ENCODE assay signal across 8 cellular contexts in the genomic region with DNA sequence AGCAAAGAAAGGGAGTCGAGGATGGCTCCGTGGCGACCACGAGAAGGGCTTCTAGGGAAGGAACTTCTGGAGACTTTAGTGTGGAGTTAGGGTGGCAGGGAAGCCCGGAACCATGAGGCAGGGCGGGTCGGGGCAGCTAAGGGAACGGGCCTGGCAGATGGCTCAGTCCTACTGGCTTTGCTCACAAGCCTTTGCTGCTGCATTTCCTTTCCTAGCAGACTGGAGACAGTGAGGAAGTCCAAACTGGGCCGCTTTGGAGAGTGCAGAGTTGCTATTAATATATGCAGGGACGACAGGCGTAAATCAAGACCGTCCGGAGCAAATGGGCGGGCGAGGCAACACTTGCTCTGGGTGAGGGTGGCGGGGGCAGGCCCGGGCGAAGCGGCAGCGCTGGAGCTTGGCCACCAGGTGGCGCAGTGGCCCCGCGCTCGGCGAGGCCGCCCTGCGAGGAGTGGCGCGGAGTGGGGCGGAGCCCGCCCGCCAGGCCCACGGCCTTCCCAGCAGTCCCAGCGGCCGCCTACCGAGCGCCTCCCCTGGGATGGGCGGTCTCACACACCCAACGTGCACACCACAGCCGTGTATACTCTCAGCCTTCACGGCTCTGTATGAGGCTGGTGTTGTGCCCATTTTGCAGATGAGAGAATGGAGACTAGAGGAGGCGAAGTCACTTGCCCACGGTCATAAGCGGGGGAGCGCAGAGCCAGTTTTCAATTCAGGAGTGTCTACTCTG. TPM values are rescaled to one million over a fixed set of nuclear protein-coding genes. Genes with fewer than 3 reads are reported as not detected.
A peak's percentile ranks its signal among the peaks of the same experiment; 100 is the strongest.
DNase-seq lines count a peak whose midpoint lies in the region; ATAC-seq and FAIRE-seq lines count a peak whose summit lies in the region.

No MANE protein-coding gene starts in this region.

- POLR2A ChIA-PET in activated CD4-positive, alpha-beta memory T cell treated with anti-CD3 and anti-CD28 coated beads, Interleukin-2, amount 10 ng/mL, durations not matched to agents 7 days and 5 days (lab: Charles Lee), result interaction anchor here (0.7 to 1.6 kb wide), 4 partner anchors 18 to 161 kb away, joined by 3 to 15 read pairs (median 3); no protein-coding TSS in a partner anchor

- CTCF ChIA-PET in activated CD4-positive, alpha-beta memory T cell treated with anti-CD3 and anti-CD28 coated beads, Interleukin-2, amount 10 ng/mL, durations not matched to agents 7 days and 5 days (lab: Charles Lee), result interaction anchor here (0.6 to 3.6 kb wide), 10 partner anchors 34 to 239 kb away, joined by 3 to 57 read pairs (median 3); no protein-coding TSS in a partner anchor

- no peaks in the 10 kb centered on the region for H3K9me3 Mint-ChIP-seq in CD4-positive, CD25-positive, alpha-beta regulatory T cell
- H3K9me3 Mint-ChIP-seq in activated CD4-positive, alpha-beta memory T cell treated with anti-CD3 and anti-CD28 coated beads, Interleukin-2, amount 10 ng/mL, durations not matched to agents 7 days and 5 days, result no peaks in the 10 kb centered on the region

- no peaks in the 10 kb centered on the region for H3K9me3 ChIP-seq in CD4-positive, CD25-positive, alpha-beta regulatory T cell (ENCODE audit: control insufficient read depth in 2 of 2, low read length in 2 of 2)
- no peaks in the 10 kb centered on the region for H3K9me3 ChIP-seq in duodenal mucosa (ENCODE audit: control insufficient read depth in 1 of 2, low read length in 2 of 2)

- peak overlapping the region; percentile 85 to 93 (median 92) for H3K27ac Mint-ChIP-seq in CD4-positive, CD25-positive, alpha-beta regulatory T cell
- H3K27ac Mint-ChIP-seq in activated CD4-positive, alpha-beta memory T cell treated with anti-CD3 and anti-CD28 coated beads, Interleukin-2, amount 10 ng/mL, durations not matched to agents 7 days and 5 days, result peak overlapping the region; percentile 79

- H3K27me3 Mint-ChIP-seq in CD4-positive, CD25-positive, alpha-beta regulatory T cell, result no peaks in the 10 kb centered on the region
- H3K27me3 Mint-ChIP-seq in activated CD4-positive, alpha-beta memory T cell treated with anti-CD3 and anti-CD28 coated beads, Interleukin-2, amount 10 ng/mL, durations not matched to agents 7 days and 5 days, result no peaks in the 10 kb centered on the region

- H3K4me3 ChIP-seq in CD4-positive, CD25-positive, alpha-beta regulatory T cell (ENCODE audit: low read depth, low read length), result peak overlapping the region; percentile 82
- H3K4me3 ChIP-seq in duodenal mucosa (ENCODE audit: low read depth in 1 of 2, low read length in 2 of 2), result peak overlapping the region; percentile 80 to 96

- H3K4me1 Mint-ChIP-seq in CD4-positive, CD25-positive, alpha-beta regulatory T cell, result peaks cover 11 to 30% (median 12%) of the 10 kb centered on the region in 4 donors
- peaks cover 18% of the 10 kb centered on the region for H3K4me1 Mint-ChIP-seq in activated CD4-positive, alpha-beta memory T cell treated with anti-CD3 and anti-CD28 coated beads, Interleukin-2, amount 10 ng/mL, durations not matched to agents 7 days and 5 days

- H3K36me3 ChIP-seq in CD4-positive, CD25-positive, alpha-beta regulatory T cell (ENCODE audit: control insufficient read depth, insufficient read depth, low read length), result no peaks in the 10 kb centered on the region
- H3K36me3 ChIP-seq in duodenal mucosa (ENCODE audit: control insufficient read depth in 1 of 2, insufficient read depth in 2 of 2, low read length in 2 of 2), result no peaks in the 10 kb centered on the region

- peak overlapping the region; percentile 80 for H3K27ac ChIP-seq in CD4-positive, CD25-positive, alpha-beta regulatory T cell (ENCODE audit: insufficient read depth, low read length, poor library complexity, severe bottlenecking)
- H3K27ac ChIP-seq in duodenal mucosa (ENCODE audit: low read depth, low read length), result peak overlapping the region; percentile 73

- no peaks in the 10 kb centered on the region for H3K36me3 Mint-ChIP-seq in CD4-positive, CD25-positive, alpha-beta regulatory T cell
- H3K36me3 Mint-ChIP-seq in activated CD4-positive, alpha-beta memory T cell treated with anti-CD3 and anti-CD28 coated beads, Interleukin-2, amount 10 ng/mL, durations not matched to agents 7 days and 5 days (ENCODE audit: low read depth), result no peaks in the 10 kb centered on the region

- H3K4me1 ChIP-seq in CD4-positive, CD25-positive, alpha-beta regulatory T cell (ENCODE audit: control insufficient read depth, insufficient read depth, low read length, poor library complexity, severe bottlenecking), result peaks cover 26% of the 10 kb centered on the region
- peaks cover 9 to 21% of the 10 kb centered on the region in 2 donors for H3K4me1 ChIP-seq in duodenal mucosa (ENCODE audit: control insufficient read depth in 1 of 2, insufficient read depth in 2 of 2, low read length in 2 of 2)

- no peaks in the 10 kb centered on the region for H3K27me3 ChIP-seq in CD4-positive, CD25-positive, alpha-beta regulatory T cell (ENCODE audit: control insufficient read depth, insufficient read depth, low read length)
- no peaks in the 10 kb centered on the region for H3K27me3 ChIP-seq in duodenal mucosa (ENCODE audit: control insufficient read depth in 1 of 2, insufficient read depth in 2 of 2, low read length in 2 of 2)

- H3K9ac ChIP-seq in duodenal mucosa (ENCODE audit: low read depth in 1 of 2, low read length in 2 of 2), result peak overlapping the region; percentile 88 to 92

- DNase-seq in CD4-positive, CD25-positive, alpha-beta regulatory T cell, result peak; percentile 88 to 95 (median 92)
- DNase-seq in GM19239 (ENCODE audit: insufficient read length, low spot score) (peak; percentile 92), NCI-H748 treated with DMSO at 0.1 percent for 48 hours (lab: John Stamatoyannopoulos, UW) (peak; percentile 24), lung microvascular endothelial cell (ENCODE audit: low read depth in 2 of 2) (peak; percentile 93 to 94)
- DNase-seq in activated CD4-positive, alpha-beta memory T cell treated with anti-CD3 and anti-CD28 coated beads, Interleukin-2, amount 10 ng/mL, durations not matched to agents 7 days and 5 days, result peak; percentile 95
- DNase-seq in stimulated activated CD4-positive, alpha-beta T cell treated with anti-CD3 and anti-CD28 coated beads, TNF-alpha, amount 100 ng/mL, for 48 hours (ENCODE audit: low read depth in 3 of 3), result peak; percentile 89 to 92 (median 90)

- ATAC-seq in CD4-positive, CD25-positive, alpha-beta regulatory T cell (ENCODE audit: low read depth in 2 of 2), result peak; percentile 96 to 97
- ATAC-seq in HG03439 (IDR thresholded peaks at IDR 0.05; ENCODE audit: unreplicated experiment), result peak; percentile 86

- FAIRE-seq in GM19239 (lab: Jason Lieb, UNC), result peak; percentile 89

- H3K4me3 Mint-ChIP-seq in CD4-positive, CD25-positive, alpha-beta regulatory T cell, result peak overlapping the region; percentile 92 to 100 (median 94)
- peak overlapping the region; percentile 82 for H3K4me3 Mint-ChIP-seq in activated CD4-positive, alpha-beta memory T cell treated with anti-CD3 and anti-CD28 coated beads, Interleukin-2, amount 10 ng/mL, durations not matched to agents 7 days and 5 days

RNA-seq across cellular contexts. Expression of a gene that starts 24.4 kb away (rescaled TPM):
- total RNA-seq in CD4-positive, CD25-positive, alpha-beta regulatory T cell, result not detected
- not detected for polyA plus RNA-seq in CD4-positive, CD25-positive, alpha-beta regulatory T cell
- total RNA-seq in activated CD4-positive, alpha-beta memory T cell treated with anti-CD3 and anti-CD28 coated beads, Interleukin-2, amount 10 ng/mL, durations not matched to agents 7 days and 5 days, result not detected
- total RNA-seq in lung microvascular endothelial cell, result not detected in 2 replicates

Comparison
In these comparisons a context has a peak if more than half of its experiments do, and no peak if none do; other contexts are left out.
1. Peak in every context shown above with its lines: DNase-seq, ATAC-seq, H3K4me3 ChIP-seq and H3K27ac ChIP-seq.
2. DNase-seq: peak in every context shown above with its lines; median percentile 95 in activated CD4-positive, alpha-beta memory T cell treated with anti-CD3 and anti-CD28 coated beads, Interleukin-2, amount 10 ng/mL, durations not matched to agents 7 days and 5 days; 94 in lung microvascular endothelial cell; 92 in CD4-positive, CD25-positive, alpha-beta regulatory T cell; 92 in GM19239; 90 in stimulated activated CD4-positive, alpha-beta T cell treated with anti-CD3 and anti-CD28 coated beads, TNF-alpha, amount 100 ng/mL, for 48 hours; 24 in NCI-H748 treated with DMSO at 0.1 percent for 48 hours.